ENCODE assay signal across 30 cellular contexts in the genomic region with DNA sequence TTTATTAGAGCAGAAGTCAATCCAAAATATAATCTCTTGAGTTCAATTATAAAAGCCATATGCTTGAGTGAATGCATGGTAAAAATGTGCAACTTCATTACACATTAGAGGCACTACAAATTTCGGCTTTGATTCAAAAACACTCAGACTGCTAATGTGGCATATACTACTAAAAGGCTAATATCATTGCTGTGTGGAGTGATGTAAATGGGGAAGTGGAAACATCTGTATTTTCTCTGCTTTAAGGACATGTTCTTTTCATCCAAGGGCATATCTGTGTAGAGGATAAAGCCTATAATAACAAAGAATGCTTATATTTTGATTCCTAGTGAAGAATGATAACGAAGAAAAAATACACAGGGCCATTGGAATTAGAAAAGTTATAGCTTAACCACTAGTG.
"Had no signal": no experiment of that assay in that cellular context is flagged by ENCODE, and none has a peak within 500 bp of the region (broad histone marks: within the 10 kb centered on the region; RNA-seq: fewer than 3 reads in every experiment).

No MANE protein-coding gene starts in this region.

- ATAC-seq: activated CD8-positive, alpha-beta T cell treated with anti-CD3 and anti-CD28 coated beads for 36 hours; activated T-cell treated with anti-CD3 and anti-CD28 coated beads, Interleukin-2, amount 50 U/mL, for 72 hours; activated T-helper 17 cell treated with anti-CD3 and anti-CD28 coated beads, Interleukin-2, amount 50 U/mL, for 72 hours; Right ventricle myocardium inferior; SK-N-SH treated with all-trans-retinoic acid at 6 μM for 48 hours had no signal

- DNase-seq: activated CD4-positive, alpha-beta T cell treated with anti-CD3 and anti-CD28 coated beads, Interleukin-2, amount 10 ng/mL, durations not matched to agents 24 days and 14 days; activated CD4-positive, alpha-beta T cell treated with anti-CD3 and anti-CD28 coated beads, Interleukin-2, amount 50 U/mL, for 4 hours; activated CD8-positive, alpha-beta T cell treated with anti-CD3 and anti-CD28 coated beads for 36 hours; activated effector memory CD4-positive, alpha-beta T cell treated with anti-CD3 and anti-CD28 coated beads, Interleukin-2, amount 50 U/mL, for 16 hours; activated naive CD4-positive, alpha-beta T cell; activated naive CD4-positive, alpha-beta T cell treated with anti-CD3 and anti-CD28 coated beads, Interleukin-2, amount 50 U/mL, for 16 hours; activated naive CD8-positive, alpha-beta T cell treated with anti-CD3 and anti-CD28 coated beads for 36 hours; activated T-cell treated with anti-CD3 and anti-CD28 coated beads, Interleukin-2, amount 50 U/mL, for 1 hour; activated T-cell treated with anti-CD3 and anti-CD28 coated beads, Interleukin-2, amount 50 U/mL, for 72 hours; amygdala; NCI-H1092 treated with DMSO at 0.1 percent for 48 hours; NCI-H146; NCI-H187; NCI-H2029 treated with DMSO at 0.1 percent for 48 hours; NCI-H2107; NCI-H2171; NCI-H2227 treated with DMSO at 0.1 percent for 48 hours; NCI-H524 treated with DMSO at 0.1 percent for 48 hours; PC-9; SIG-M5; SW 1271 had no signal

- H3K9ac ChIP-seq: KMS-11 had no signal

- H3K27me3 ChIP-seq: ascending aorta, cardiac muscle cell had no signal

- H3K4me1 ChIP-seq: ascending aorta had no signal

- FAIRE-seq: RCC 7860, TTC549 had no signal

- H2AFZ ChIP-seq: PC-9 had no signal

- H3K27ac ChIP-seq: ascending aorta, cardiac muscle cell, KMS-11, PC-9, RWPE1 had no signal

- H3K36me3 ChIP-seq: ascending aorta, cardiac muscle cell had no signal

- H3K9me3 ChIP-seq: ascending aorta had no signal

- H3K4me3 ChIP-seq: ascending aorta, cardiac muscle cell, PC-9 had no signal

- H3K4me2 ChIP-seq: KMS-11, PC-9 had no signal
